Comparison of ENCODE assay signal across 27 cellular contexts in genomic region chr6:165636015-165636414, GRCh38. TPM values are rescaled to one million over a fixed set of nuclear protein-coding genes. Genes with fewer than 3 reads are reported as not detected.
DNase-seq lines count a peak whose midpoint lies in the region; ATAC-seq, FAIRE-seq and TF ChIP-seq lines count a peak whose summit lies in the region.
"Had no signal": no experiment of that assay in that cellular context is flagged by ENCODE, and none has a peak within 500 bp of the region (broad histone marks: within the 10 kb centered on the region; RNA-seq: fewer than 3 reads in every experiment).

No MANE protein-coding gene starts in this region.

- intact Hi-C loops in transverse colon (cut with DNase I; ENCODE audit: low total_unique reads): no loop called here

- H3K4me1 ChIP-seq in A549: peaks cover 35% of the 10 kb centered on the region
- H3K4me1 ChIP-seq in mesodermal cell (ENCODE audit: control insufficient read depth, insufficient read depth, low read length, poor library complexity, severe bottlenecking): peaks cover 33% of the 10 kb centered on the region
- H3K4me1 ChIP-seq in transverse colon: no peaks in the 10 kb centered on the region
- H3K4me1 ChIP-seq in CD8-positive, alpha-beta memory T cell (ENCODE audit: insufficient read depth, low read length): no peaks in the 10 kb centered on the region
- H3K4me1 ChIP-seq: tibial nerve had no signal

- H3K27ac Mint-ChIP-seq in CD8-positive, alpha-beta memory T cell: no peak overlapping the region
- H3K27ac Mint-ChIP-seq: activated naive CD8-positive, alpha-beta T cell treated with anti-CD3 and anti-CD28 coated beads for 36 hours; activated T-helper 2 cell treated with anti-CD3 and anti-CD28 coated beads, Interferon-gamma antibody, Interleukin-2, Interleukin-4, amounts not matched to agents 10 μg/mL and 5 μg/mL and 100 μg/mL, durations not matched to agents 14 hours and 24 hours and 36 hours; stimulated activated naive CD8-positive, alpha-beta T cell treated with anti-CD3 and anti-CD28 coated beads, Interleukin-15, Interleukin-2, amounts not matched to agents 100 ng/mL and 50 ng/mL, for 24 hours had no signal

- TF ChIP-seq RAD21 in A549 (conservative IDR thresholded peaks at IDR 0.05 in 1 of 2, IDR thresholded peaks at IDR 0.05 in 1 of 2): no peak

- no peak overlapping the region for H3K4me3 ChIP-seq in A549
- no peak overlapping the region for H3K4me3 ChIP-seq in mesodermal cell (ENCODE audit: extremely low read depth, insufficient read depth, low read length, poor library complexity, severe bottlenecking)
- H3K4me3 ChIP-seq in transverse colon: no peak overlapping the region
- no peak overlapping the region for H3K4me3 ChIP-seq in CD8-positive, alpha-beta memory T cell (ENCODE audit: low read length)
- H3K4me3 ChIP-seq: coronary artery, GM12878, MG63, tibial nerve had no signal

- peaks cover 0 to 7% (median 0%) of the 10 kb centered on the region in 5 donors for H3K9me3 Mint-ChIP-seq in CD8-positive, alpha-beta memory T cell
- H3K9me3 Mint-ChIP-seq: activated naive CD8-positive, alpha-beta T cell treated with anti-CD3 and anti-CD28 coated beads for 36 hours; activated T-helper 2 cell treated with anti-CD3 and anti-CD28 coated beads, Interferon-gamma antibody, Interleukin-2, Interleukin-4, amounts not matched to agents 10 μg/mL and 5 μg/mL and 100 μg/mL, durations not matched to agents 14 hours and 24 hours and 36 hours; stimulated activated naive CD8-positive, alpha-beta T cell treated with anti-CD3 and anti-CD28 coated beads, Interleukin-15, Interleukin-2, amounts not matched to agents 100 ng/mL and 50 ng/mL, for 24 hours had no signal

- POLR2A ChIA-PET in A549 (lab: Yijun Ruan, JAX): no interaction called here
- POLR2A ChIA-PET in CD8-positive, alpha-beta memory T cell (lab: Charles Lee): no interaction called here

- no peak for TF ChIP-seq EP300 in A549 (IDR thresholded peaks at IDR 0.05)
- TF ChIP-seq EP300 in transverse colon (IDR thresholded peaks at IDR 0.05; ENCODE audit: low read depth): no peak

- H3K9me3 ChIP-seq in A549 (no peaks in the 10 kb centered on the region), mesodermal cell (ENCODE audit: control insufficient read depth, low read length) (no peaks in the 10 kb centered on the region), transverse colon (no peaks in the 10 kb centered on the region)
- no peaks in the 10 kb centered on the region for H3K9me3 ChIP-seq in CD8-positive, alpha-beta memory T cell (ENCODE audit: low read length)
- H3K9me3 ChIP-seq: MG63, SK-N-SH, tibial nerve had no signal

- no peaks in the 10 kb centered on the region for H3K36me3 Mint-ChIP-seq in CD8-positive, alpha-beta memory T cell
- H3K36me3 Mint-ChIP-seq: activated naive CD8-positive, alpha-beta T cell treated with anti-CD3 and anti-CD28 coated beads for 36 hours had no signal

- ATAC-seq in A549: no peak
- ATAC-seq: GM12878 had no signal

- in situ Hi-C loops in transverse colon (cut with MboI; ENCODE audit: low pct_ligation_motif_present in 1 of 4, low pct_unique_long_range_greater_than_20kb in 1 of 4, low sequenced_read_pairs in 3 of 4): no loop called here

- DNase-seq in A549 (ENCODE audit: low read depth in 1 of 2, low spot score in 1 of 2) (no peak), NCI-H226 (peak; percentile 27), dermis microvascular lymphatic vessel endothelial cell (ENCODE audit: low read depth in 2 of 2) (peak; percentile 26 to 79), transverse colon (no peak), SKM-1 (lab: John Stamatoyannopoulos, UW; ENCODE audit: unreplicated experiment) (no peak)
- DNase-seq in activated T-cell treated with anti-CD3 and anti-CD28 coated beads, Interleukin-2, amount 50 U/mL, for 1 hour: no peak
- no peak for DNase-seq in CD8-positive, alpha-beta memory T cell
- DNase-seq: 8988T; activated CD4-positive, alpha-beta T cell treated with anti-CD3 and anti-CD28 coated beads, Interleukin-2, amount 50 U/mL, for 4 hours; activated CD8-positive, alpha-beta memory T cell treated with anti-CD3 and anti-CD28 coated beads, Interleukin-2, amount 50 U/mL, for 4 hours; activated naive CD8-positive, alpha-beta T cell treated with anti-CD3 and anti-CD28 coated beads for 36 hours; AML-193; DND-41; MG63; NCI-H1417 treated with DMSO at 0.1 percent for 48 hours; NCI-H2107; NCI-H510A treated with DMSO at 0.1 percent for 48 hours; RPMI8226; SK-N-SH had no signal

- no peak for FAIRE-seq in A549 (lab: Jason Lieb, UNC)
- FAIRE-seq: GM12878 had no signal

- H3K36me3 ChIP-seq in mesodermal cell (ENCODE audit: control insufficient read depth, insufficient read depth, low read length) (no peaks in the 10 kb centered on the region), transverse colon (no peaks in the 10 kb centered on the region)
- H3K36me3 ChIP-seq in CD8-positive, alpha-beta memory T cell (ENCODE audit: insufficient read depth, low read length): no peaks in the 10 kb centered on the region
- H3K36me3 ChIP-seq: MG63, tibial nerve had no signal

- H3K27me3 ChIP-seq in transverse colon: peaks cover 4% of the 10 kb centered on the region
- no peaks in the 10 kb centered on the region for H3K27me3 ChIP-seq in CD8-positive, alpha-beta memory T cell (ENCODE audit: insufficient read depth, low read length, poor library complexity, severe bottlenecking)
- H3K27me3 ChIP-seq: MG63, tibial nerve had no signal

- H3K4me2 ChIP-seq in A549: 0 out of 3 replicates have a peak overlapping the region, but pooled peaks have one; percentile 8
- H3K4me2 ChIP-seq: SK-N-SH had no signal

- no peak for TF ChIP-seq POLR2A in A549 (IDR thresholded peaks at IDR 0.05; ENCODE audit: low read length)
- TF ChIP-seq POLR2A in transverse colon (IDR thresholded peaks at IDR 0.05): no peak

- CTCF ChIA-PET in A549 (lab: Yijun Ruan, JAX): interaction anchor here (0.7 to 1.5 kb wide), 4 partner anchors 12 to 196 kb away, joined by 3 to 4 read pairs (median 3); no protein-coding TSS in a partner anchor
- CTCF ChIA-PET in CD8-positive, alpha-beta memory T cell (lab: Charles Lee): no interaction called here

- H3K4me3 Mint-ChIP-seq in CD8-positive, alpha-beta memory T cell: no peak overlapping the region
- H3K4me3 Mint-ChIP-seq: activated naive CD8-positive, alpha-beta T cell treated with anti-CD3 and anti-CD28 coated beads for 36 hours; stimulated activated naive CD8-positive, alpha-beta T cell treated with anti-CD3 and anti-CD28 coated beads, Interleukin-15, Interleukin-2, amounts not matched to agents 100 ng/mL and 50 ng/mL, for 24 hours had no signal

- H3K27ac ChIP-seq in A549: no peak overlapping the region
- peak overlapping the region; percentile 66 for H3K27ac ChIP-seq in mesodermal cell (ENCODE audit: low read depth, low read length, severe bottlenecking)
- no peak overlapping the region for H3K27ac ChIP-seq in transverse colon
- H3K27ac ChIP-seq in CD8-positive, alpha-beta memory T cell (ENCODE audit: low read depth, low read length): no peak overlapping the region
- H3K27ac ChIP-seq: coronary artery, HL-60, tibial nerve had no signal

- no peaks in the 10 kb centered on the region for H3K4me1 Mint-ChIP-seq in CD8-positive, alpha-beta memory T cell
- H3K4me1 Mint-ChIP-seq: activated naive CD8-positive, alpha-beta T cell treated with anti-CD3 and anti-CD28 coated beads for 36 hours had no signal

- peaks cover 2 to 9% of the 10 kb centered on the region in 2 donors for H3K27me3 Mint-ChIP-seq in CD8-positive, alpha-beta memory T cell

- TF ChIP-seq CTCF in A549 (IDR thresholded peaks at IDR 0.05) (no peak), transverse colon (IDR thresholded peaks at IDR 0.05) (no peak)

TF ChIP-seq in A549, 52 proteins besides CTCF, POLR2A, EP300 and RAD21 (continues in another document):
- TF ChIP-seq KDM1A (IDR thresholded peaks at IDR 0.05; ENCODE audit: low read depth) (no peak), CHD2 (IDR thresholded peaks at IDR 0.05; ENCODE audit: low read length, partially characterized antibody) (no peak), HDAC2 (IDR thresholded peaks at IDR 0.05) (no peak), HOXB5 (CRISPR knock-in tag; IDR thresholded peaks at IDR 0.05) (no peak), TP53 (CRISPR knock-in tag; IDR thresholded peaks at IDR 0.05) (no peak), CBX8 (IDR thresholded peaks at IDR 0.05) (no peak), TFCP2L1 (CRISPR knock-in tag; IDR thresholded peaks at IDR 0.05) (no peak), FOSL2 (IDR thresholded peaks at IDR 0.05) (no peak), FOSL2 (CRISPR knock-in tag; IDR thresholded peaks at IDR 0.05) (no peak), EHMT2 (IDR thresholded peaks at IDR 0.05; ENCODE audit: low read depth) (no peak), FOSB (CRISPR knock-in tag; IDR thresholded peaks at IDR 0.05) (no peak)
- TF ChIP-seq, protein P1, sequence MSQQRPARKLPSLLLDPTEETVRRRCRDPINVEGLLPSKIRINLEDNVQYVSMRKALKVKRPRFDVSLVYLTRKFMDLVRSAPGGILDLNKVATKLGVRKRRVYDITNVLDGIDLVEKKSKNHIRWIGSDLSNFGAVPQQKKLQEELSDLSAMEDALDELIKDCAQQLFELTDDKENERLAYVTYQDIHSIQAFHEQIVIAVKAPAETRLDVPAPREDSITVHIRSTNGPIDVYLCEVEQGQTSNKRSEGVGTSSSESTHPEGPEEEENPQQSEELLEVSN (IDR thresholded peaks at IDR 0.05; ENCODE audit: borderline replicate concordance, low read depth): no peak
- TF ChIP-seq, protein P2, sequence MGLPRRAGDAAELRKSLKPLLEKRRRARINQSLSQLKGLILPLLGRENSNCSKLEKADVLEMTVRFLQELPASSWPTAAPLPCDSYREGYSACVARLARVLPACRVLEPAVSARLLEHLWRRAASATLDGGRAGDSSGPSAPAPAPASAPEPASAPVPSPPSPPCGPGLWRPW (IDR thresholded peaks at IDR 0.05): no peak

RNA-seq across cellular contexts. Expression of gene PDE10A, which starts 27.0 kb away (rescaled TPM):
- polyA plus RNA-seq in A549 (2011; rRNA removed) (92.5 and 96.4 TPM in 2 replicates), A549 (2017; fragmentation: RNase III; extraction: RNeasy Plus Mini Kit Qiagen cat#74134 plus additional on column Dnase treatment) (44.9 to 46.3 TPM (median 45.9 TPM) in 3 replicates)
- 42.5 and 54.2 TPM in 2 replicates for polyA plus RNA-seq in A549 (2012; cell fraction: cytosol; rRNA removed)
- 64.8 and 115 TPM in 2 replicates for polyA plus RNA-seq in A549 (2012; cell fraction: nucleus; rRNA removed)
- 511 and 597 TPM in 2 replicates for polyA minus RNA-seq in A549 (2011; rRNA and poly(A)+ RNA removed)
- total RNA-seq in dermis microvascular lymphatic vessel endothelial cell (8.0 and 10.2 TPM in 2 replicates), transverse colon (10 to 100 TPM in 1 of 4 donors, 1 to 10 TPM in 3; 1.4 to 15.3 (median 4.3) TPM)
- 7.4 TPM for polyA plus RNA-seq in mesodermal cell (2013, experiment 1 of 2)
- 6.5 TPM for polyA plus RNA-seq in mesodermal cell (2013, experiment 2 of 2)
- not detected for total RNA-seq in CD8-positive, alpha-beta memory T cell
- polyA plus RNA-seq in CD8-positive, alpha-beta memory T cell: not detected
- total RNA-seq: activated naive CD8-positive, alpha-beta T cell treated with anti-CD3 and anti-CD28 coated beads for 36 hours; activated T-helper 2 cell treated with anti-CD3 and anti-CD28 coated beads, Interferon-gamma antibody, Interleukin-2, Interleukin-4, amounts not matched to agents 10 μg/mL and 5 μg/mL and 100 μg/mL, durations not matched to agents 14 hours and 24 hours and 36 hours; T-helper 2 cell treated with Interferon-gamma antibody and Interleukin-4, amounts not matched to agents 100 ng/mL and 5 ng/mL, for 36 hours had no signal

Comparison
In these comparisons a context has a peak if more than half of its experiments do, and no peak if none do; other contexts are left out.
1. DNase-seq: peak in NCI-H226 (single experiment) and dermis microvascular lymphatic vessel endothelial cell (2 of 2); none in A549 (0 of 2), activated T-cell treated with anti-CD3 and anti-CD28 coated beads, Interleukin-2, amount 50 U/mL, for 1 hour (single experiment), transverse colon (single experiment), CD8-positive, alpha-beta memory T cell (0 of 5) and SKM-1 (single experiment).